In genomic region chr16:73013974-73014373, GRCh38 we compare ENCODE assay signal across 20 cellular contexts. TPM values are rescaled to one million over a fixed set of nuclear protein-coding genes. Genes with fewer than 3 reads are reported as not detected.
A peak's percentile ranks its signal among the peaks of the same experiment; 100 is the strongest.
DNase-seq lines count a peak whose midpoint lies in the region; ATAC-seq, FAIRE-seq and TF ChIP-seq lines count a peak whose summit lies in the region.
"Had no signal": no experiment of that assay in that cellular context is flagged by ENCODE, and none has a peak within 500 bp of the region (broad histone marks: within the 10 kb centered on the region; RNA-seq: fewer than 3 reads in every experiment).

No MANE protein-coding gene starts in this region.

- TF ChIP-seq RAD21 in HepG2 (CRISPR knock-in tag; IDR thresholded peaks at IDR 0.05) = no peak

- no peak overlapping the region for H3K27ac ChIP-seq in HEK293 (ENCODE audit: extremely low read depth, low read depth, low read length)
- H3K27ac ChIP-seq in gastrocnemius medialis = peak overlapping the region; percentile 8 to 83 (median 78)
- no peak overlapping the region for H3K27ac ChIP-seq in HepG2 (ENCODE audit: extremely low read length, insufficient read depth, low read length)
- H3K27ac ChIP-seq: BLaER1 treated with 17β-estradiol and CSF1 and Interleukin-3, amounts not matched to agents 10 nM and 100 nM; HL-60 had no signal

- no peak for FAIRE-seq in HepG2 (lab: Jason Lieb, UNC)
- FAIRE-seq: G401.6, GM12891, GM19239 had no signal

- intact Hi-C loops in gastrocnemius medialis (cut with DNase I; ENCODE audit: low total_unique reads) (loop anchor here (2.0 kb wide), 1 partner anchor 75 kb away; no protein-coding TSS in a partner anchor), HepG2 (cut with micrococcal nuclease; ENCODE audit: unreplicated experiment) (no loop called here)

- H4K20me1 ChIP-seq in HepG2 (ENCODE audit: insufficient read depth, low read length) = peaks cover 15% of the 10 kb centered on the region; the same call in 1 of the 2 replicates

- H3K9me3 Mint-ChIP-seq in chondrocyte (ENCODE audit: low read depth) (no peaks in the 10 kb centered on the region), neural crest cell (no peaks in the 10 kb centered on the region)
- H3K9me3 Mint-ChIP-seq: HFFc6 had no signal

- H3K4me1 ChIP-seq in HEK293 (ENCODE audit: control insufficient read depth, insufficient read depth, low read length) = peaks cover 8% of the 10 kb centered on the region
- H3K4me1 ChIP-seq in gastrocnemius medialis = peaks cover 73 to 82% of the 10 kb centered on the region in 2 donors
- peaks cover 51% of the 10 kb centered on the region for H3K4me1 ChIP-seq in HepG2 (ENCODE audit: insufficient read depth, low read length)

- WGBS in HepG2 (ENCODE audit: low lambda C conversion rate) = 97% methylated on average over 5 of the region's 5 CpGs

- H2AFZ ChIP-seq in HepG2 (ENCODE audit: low read length) = no peak overlapping the region

- no peaks in the 10 kb centered on the region for H3K27me3 ChIP-seq in gastrocnemius medialis
- no peaks in the 10 kb centered on the region for H3K27me3 ChIP-seq in HepG2 (ENCODE audit: control insufficient read depth in 1 of 2, insufficient read depth in 2 of 2, low read length in 2 of 2)
- H3K27me3 ChIP-seq: BLaER1 treated with 17β-estradiol and CSF1 and Interleukin-3, amounts not matched to agents 10 nM and 100 nM had no signal

- TF ChIP-seq EP300 in HepG2 (IDR thresholded peaks at IDR 0.05; ENCODE audit: low read depth in 2 of 2, low read length in 2 of 2) = no peak
- TF ChIP-seq EP300 in HepG2 (CRISPR knock-in tag; IDR thresholded peaks at IDR 0.05; ENCODE audit: borderline replicate concordance) = no peak

- DNase-seq in chondrocyte (ENCODE audit: low spot score) (no peak), neural crest cell (ENCODE audit: low read depth, low spot score) (no peak), gastrocnemius medialis (no peak), HepG2 (ENCODE audit: low spot score) (no peak), hypothalamus (lab: John Stamatoyannopoulos, UW) (no peak), COLO668 (lab: John Stamatoyannopoulos, UW; ENCODE audit: unreplicated experiment) (no peak)
- DNase-seq: ACHN; CD4-positive, CD25-positive, alpha-beta regulatory T cell; DMS153; DMS79 treated with DMSO at 0.1 percent for 48 hours; EL; GOT3; HFFc6 had no signal

- in situ Hi-C loops in gastrocnemius medialis (cut with MboI; ENCODE audit: low sequenced_read_pairs in 4 of 4) (no loop called here), HepG2 (cut with HindIII; ENCODE audit: extremely low pct_ligation_motif_present, low pct_unique_long_range_greater_than_20kb) (no loop called here)

- POLR2A ChIA-PET in HEK293 (lab: Yijun Ruan, JAX) = interaction anchor here (0.7 kb wide), 1 partner anchor 22 kb away, joined by 3 read pairs; no protein-coding TSS in a partner anchor
- POLR2A ChIA-PET in HepG2 (lab: Yijun Ruan, JAX) = no interaction called here

- ATAC-seq in gastrocnemius medialis = no peak
- ATAC-seq in HepG2 = no peak

- H3K27me3 Mint-ChIP-seq in chondrocyte (ENCODE audit: low read depth) (no peaks in the 10 kb centered on the region), neural crest cell (ENCODE audit: low read depth) (no peaks in the 10 kb centered on the region)

- H3K9me3 ChIP-seq in HEK293 (ENCODE audit: control insufficient read depth, insufficient read depth, low read depth, low read length) = no peaks in the 10 kb centered on the region
- no peaks in the 10 kb centered on the region for H3K9me3 ChIP-seq in gastrocnemius medialis
- no peaks in the 10 kb centered on the region for H3K9me3 ChIP-seq in HepG2 (ENCODE audit: low read length)
- H3K9me3 ChIP-seq: HAP-1 had no signal

- CTCF ChIA-PET in HEK293 (lab: Yijun Ruan, JAX) (interaction anchor here (1.7 kb wide), 1 partner anchor 19 kb away, joined by 3 read pairs; no protein-coding TSS in a partner anchor), HepG2 (lab: Yijun Ruan, JAX; ENCODE audit: low intra/inter-chr PET ratio, low total read pairs) (no interaction called here)

- TF ChIP-seq CTCF in HEK293 (tag by site-specific recombination; IDR thresholded peaks at IDR 0.05) (no peak), chondrocyte (IDR thresholded peaks at IDR 0.05) (no peak), neural crest cell (conservative IDR thresholded peaks at IDR 0.05) (no peak), gastrocnemius medialis (IDR thresholded peaks at IDR 0.05 in 4 of 5, conservative IDR thresholded peaks at IDR 0.05 in 1 of 5) (no peak), HepG2 (CRISPR knock-in tag; IDR thresholded peaks at IDR 0.05) (no peak)

- no peak overlapping the region for H3K4me2 ChIP-seq in HepG2 (ENCODE audit: low read depth, low read length)
- H3K4me2 ChIP-seq: BLaER1 treated with 17β-estradiol and CSF1 and Interleukin-3, amounts not matched to agents 10 nM and 100 nM had no signal

- H3K79me2 ChIP-seq in HepG2 (ENCODE audit: insufficient read depth, low read length) = peaks cover 95% of the 10 kb centered on the region

- H3K4me3 ChIP-seq in HEK293 (ENCODE audit: low read depth, low read length) = no peak overlapping the region
- no peak overlapping the region for H3K4me3 ChIP-seq in gastrocnemius medialis
- no peak overlapping the region for H3K4me3 ChIP-seq in HepG2 (replicated peaks in 1 of 3; ENCODE audit: insufficient read depth in 1 of 3, low read depth in 2 of 3, low read length in 3 of 3)
- H3K4me3 ChIP-seq: BLaER1 treated with 17β-estradiol and CSF1 and Interleukin-3, amounts not matched to agents 10 nM and 100 nM; HAP-1 had no signal

- H3K9ac ChIP-seq in HepG2 (ENCODE audit: insufficient read depth, low read depth, low read length) = no peak overlapping the region
- H3K9ac ChIP-seq: BLaER1 treated with 17β-estradiol and CSF1 and Interleukin-3, amounts not matched to agents 10 nM and 100 nM had no signal

- H3K36me3 Mint-ChIP-seq in chondrocyte (ENCODE audit: low read depth) (no peaks in the 10 kb centered on the region), neural crest cell (ENCODE audit: low read depth) (no peaks in the 10 kb centered on the region)
- H3K36me3 Mint-ChIP-seq: CD4-positive, CD25-positive, alpha-beta regulatory T cell had no signal

- TF ChIP-seq POLR2A in gastrocnemius medialis (IDR thresholded peaks at IDR 0.05) (no peak), HepG2 (IDR thresholded peaks at IDR 0.05; ENCODE audit: insufficient read depth in 1 of 2, low read depth in 2 of 2, low read length in 2 of 2) (no peak)

- H3K27ac Mint-ChIP-seq in chondrocyte (ENCODE audit: unreplicated experiment) (peak overlapping the region; percentile 63), neural crest cell (ENCODE audit: unreplicated experiment) (peak overlapping the region; percentile 4)
- H3K27ac Mint-ChIP-seq: CD4-positive, CD25-positive, alpha-beta regulatory T cell; HFFc6 had no signal

- no peaks in the 10 kb centered on the region for H3K36me3 ChIP-seq in HEK293 (ENCODE audit: control insufficient read depth in 2 of 2, insufficient read depth in 1 of 2, low read length in 2 of 2)
- no peaks in the 10 kb centered on the region for H3K36me3 ChIP-seq in gastrocnemius medialis
- no peaks in the 10 kb centered on the region; a peak in 1 of 5 replicates for H3K36me3 ChIP-seq in HepG2 (replicated peaks in 1 of 2; ENCODE audit: control insufficient read depth in 1 of 2, insufficient read depth in 2 of 2, low read length in 2 of 2)
- H3K36me3 ChIP-seq: BLaER1 treated with 17β-estradiol and CSF1 and Interleukin-3, amounts not matched to agents 10 nM and 100 nM; HAP-1 had no signal

- no peak overlapping the region for H3K4me3 Mint-ChIP-seq in chondrocyte (ENCODE audit: unreplicated experiment)
- no peak overlapping the region for H3K4me3 Mint-ChIP-seq in neural crest cell
- H3K4me3 Mint-ChIP-seq: CD4-positive, CD25-positive, alpha-beta regulatory T cell; HFFc6 had no signal

- no TSS peak for BruUV-seq in HepG2 (replicated peaks; lab: Mats Ljungman, UMichigan)

- H3K4me1 Mint-ChIP-seq in chondrocyte (ENCODE audit: low read depth) (peaks cover 75% of the 10 kb centered on the region), neural crest cell (peaks cover 59% of the 10 kb centered on the region)
- H3K4me1 Mint-ChIP-seq: CD4-positive, CD25-positive, alpha-beta regulatory T cell had no signal

TF ChIP-seq in HepG2, 621 proteins besides CTCF, POLR2A, EP300 and RAD21 (continues in another document):
- no peak for TF ChIP-seq U2AF1 (optimal IDR thresholded peaks at IDR 0.05; ENCODE audit: low read depth, low read length)
- TF ChIP-seq RXRA (CRISPR knock-in tag; IDR thresholded peaks at IDR 0.05) = no peak
- no peak for TF ChIP-seq ZNF703 (CRISPR knock-in tag; IDR thresholded peaks at IDR 0.05; ENCODE audit: borderline replicate concordance)
- TF ChIP-seq TOE1 (CRISPR knock-in tag; IDR thresholded peaks at IDR 0.05) = no peak
- TF ChIP-seq RARA (CRISPR knock-in tag; IDR thresholded peaks at IDR 0.05) = no peak
- TF ChIP-seq RFXAP (CRISPR knock-in tag; IDR thresholded peaks at IDR 0.05; ENCODE audit: borderline replicate concordance) = no peak

RNA-seq across cellular contexts. Expression of gene ZFHX3, which starts 34.0 kb away (rescaled TPM):
- total RNA-seq in chondrocyte = 74.4 to 91.0 TPM (median 86.8 TPM) in 3 replicates
- 40.1 and 46.0 TPM in 2 replicates for total RNA-seq in neural crest cell
- total RNA-seq in gastrocnemius medialis = 10 to 100 TPM; 14.0 to 28.5 (median 27.3) TPM
- 6.0 and 12.3 TPM in 2 replicates for total RNA-seq in HepG2 (2016; rRNA removed; fragmentation: Illumina TruSeq; extraction: Trizol)
- total RNA-seq in HepG2 (2016; cell fraction: cytosol; rRNA removed; fragmentation: Illumina TruSeq; extraction: Trizol; ENCODE audit: low read depth) = 1.8 and 1.9 TPM in 2 replicates
- 5.6 and 10.6 TPM in 2 replicates for total RNA-seq in HepG2 (2016; cell fraction: insoluble cytoplasmic fraction; rRNA removed; fragmentation: Illumina TruSeq; extraction: Trizol)
- total RNA-seq in HepG2 (2016; cell fraction: membrane; rRNA removed; fragmentation: Illumina TruSeq; extraction: Trizol) = 5.0 and 5.6 TPM in 2 replicates
- 15.3 and 19.7 TPM in 2 replicates for total RNA-seq in HepG2 (2016; cell fraction: nucleus; rRNA removed; fragmentation: Illumina TruSeq; extraction: Trizol)
- polyA plus RNA-seq in HepG2 (2011; rRNA removed) = 5.0 and 5.3 TPM in 2 replicates
- 3.5 and 4.2 TPM in 2 replicates for polyA plus RNA-seq in HepG2 (2011; cell fraction: cytosol; rRNA removed)
- 10.2 and 11.2 TPM in 2 replicates for polyA plus RNA-seq in HepG2 (2011; cell fraction: nucleus; rRNA removed)
- polyA plus RNA-seq in HepG2 (2012) = 12.6 and 14.4 TPM in 2 replicates
- polyA plus RNA-seq in HepG2 (2016; cell fraction: cytosol; fragmentation: Illumina TruSeq; extraction: Trizol; ENCODE audit: low read depth) = 0.31 and 0.36 TPM in 2 replicates
- polyA plus RNA-seq in HepG2 (2016; cell fraction: insoluble cytoplasmic fraction; fragmentation: Illumina TruSeq; extraction: Trizol; ENCODE audit: low read depth) = 8.6 and 11.4 TPM in 2 replicates
- polyA plus RNA-seq in HepG2 (2016; cell fraction: membrane; fragmentation: Illumina TruSeq; extraction: Trizol; ENCODE audit: low read depth) = 1.0 and 1.4 TPM in 2 replicates
- 16.2 and 17.6 TPM in 2 replicates for polyA plus RNA-seq in HepG2 (2016; cell fraction: nucleus; fragmentation: Illumina TruSeq; extraction: Trizol; ENCODE audit: insufficient read depth, low read depth)
- polyA minus RNA-seq in HepG2 (2011; rRNA and poly(A)+ RNA removed; ENCODE audit: low replicate concordance) = 12.7 and 18.2 TPM in 2 replicates
- polyA minus RNA-seq in HepG2 (2011; cell fraction: cytosol; rRNA and poly(A)+ RNA removed) = 16.9 and 20.7 TPM in 2 replicates
- polyA minus RNA-seq in HepG2 (2011; cell fraction: nucleus; rRNA and poly(A)+ RNA removed) = 23.9 and 27.2 TPM in 2 replicates

Comparison
In these comparisons a context has a peak if more than half of its experiments do, and no peak if none do; other contexts are left out.
1. H3K27ac ChIP-seq: peak in gastrocnemius medialis (4 of 4); none in HEK293 (single experiment) and HepG2 (single experiment).
2. Of the 63 proteins assayed by ChIP-seq in both HepG2 and HEK293: peak only in HepG2: none; only in HEK293: PRDM4; in both: none; in neither: 62.